Comparison of ENCODE assay signal across 17 cellular contexts in the genomic region with DNA sequence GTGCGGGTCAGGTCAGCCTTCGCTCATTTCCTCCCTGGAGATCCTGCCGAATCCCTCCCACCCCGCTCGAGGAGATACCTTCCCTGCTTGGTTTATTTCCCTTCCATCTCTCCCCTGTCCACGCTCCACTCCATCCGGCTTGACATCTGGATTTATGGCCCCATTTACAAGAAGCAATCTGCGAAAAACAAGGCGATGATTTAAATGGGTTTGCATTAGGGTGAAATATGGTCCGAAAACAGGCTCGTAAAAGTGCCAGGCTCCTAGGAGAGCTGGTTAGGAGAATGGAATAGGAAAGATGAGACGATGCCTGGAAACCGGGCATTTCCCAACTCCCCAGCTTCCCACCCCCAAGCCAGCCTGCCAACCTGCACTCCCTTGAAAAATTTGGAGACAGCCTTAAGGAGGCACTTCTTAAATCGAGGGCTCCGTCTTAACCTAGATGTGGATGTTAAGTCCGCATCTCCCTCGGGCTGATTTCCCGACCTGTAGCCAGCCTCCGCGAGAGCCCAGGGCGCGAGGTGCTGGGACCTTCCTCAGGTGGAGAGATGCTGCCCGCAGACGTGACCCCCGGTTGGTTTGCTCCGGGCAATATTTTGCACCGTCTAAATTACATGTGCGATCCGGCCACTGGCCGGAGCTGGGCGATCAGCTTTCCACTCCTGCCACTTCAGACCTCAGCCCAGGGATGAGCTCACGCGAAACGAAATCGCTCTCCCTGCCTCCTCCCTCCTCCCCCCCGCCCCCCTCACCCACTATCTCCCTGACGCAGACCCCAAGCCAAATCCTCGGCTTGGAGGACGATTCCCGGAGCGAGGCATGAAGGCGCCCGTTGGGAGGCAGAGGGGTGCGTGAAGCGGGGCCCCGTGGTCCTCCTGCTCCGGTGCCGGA. TPM values are rescaled to one million over a fixed set of nuclear protein-coding genes. Genes with fewer than 3 reads are reported as not detected.
A peak's percentile ranks its signal among the peaks of the same experiment; 100 is the strongest.
DNase-seq lines count a peak whose midpoint lies in the region; ATAC-seq and TF ChIP-seq lines count a peak whose summit lies in the region.
"Had no signal": no experiment of that assay in that cellular context is flagged by ENCODE, and none has a peak within 500 bp of the region (broad histone marks: within the 10 kb centered on the region; RNA-seq: fewer than 3 reads in every experiment).

No MANE protein-coding gene starts in this region.

- CTCF ChIA-PET in HEK293T (lab: Yijun Ruan, JAX): no interaction called here
- CTCF ChIA-PET in CD4-positive, alpha-beta memory T cell (lab: Charles Lee; ENCODE audit: partially characterized antibody): no interaction called here

- H3K9me3 ChIP-seq in esophagus muscularis mucosa (no peaks in the 10 kb centered on the region), neural progenitor cell (ENCODE audit: low read depth) (no peaks in the 10 kb centered on the region)
- no peaks in the 10 kb centered on the region for H3K9me3 ChIP-seq in CD4-positive, alpha-beta memory T cell (ENCODE audit: control insufficient read depth in 1 of 2, low read length in 2 of 2)

- no peaks in the 10 kb centered on the region for H3K36me3 ChIP-seq in esophagus muscularis mucosa
- no peaks in the 10 kb centered on the region for H3K36me3 ChIP-seq in neural progenitor cell
- H3K36me3 ChIP-seq in CD4-positive, alpha-beta memory T cell (ENCODE audit: insufficient read depth, low read length): no peaks in the 10 kb centered on the region

- H3K27me3 Mint-ChIP-seq in neural progenitor cell (ENCODE audit: insufficient read depth, low read depth): peaks cover 53% of the 10 kb centered on the region
- H3K27me3 Mint-ChIP-seq in effector memory CD8-positive, alpha-beta T cell: peaks cover 0 to 20% of the 10 kb centered on the region in 2 donors
- peaks cover 13 to 15% of the 10 kb centered on the region in 2 donors for H3K27me3 Mint-ChIP-seq in CD4-positive, alpha-beta memory T cell

- peak overlapping the region; percentile 87 for H3K4me3 Mint-ChIP-seq in neural progenitor cell
- H3K4me3 Mint-ChIP-seq in effector memory CD8-positive, alpha-beta T cell: no peak overlapping the region
- no peak overlapping the region for H3K4me3 Mint-ChIP-seq in CD4-positive, alpha-beta memory T cell
- H3K4me3 Mint-ChIP-seq: activated CD4-positive, alpha-beta memory T cell treated with anti-CD3 and anti-CD28 coated beads, Interleukin-2, amount 10 ng/mL, durations not matched to agents 7 days and 5 days; natural killer cell treated with Interleukin-12 subunit alpha and Interleukin-12 subunit beta and Interleukin-15 and Interleukin-18, amount 100 ng/mL, for 72 hours had no signal

- TF ChIP-seq CTCF in esophagus muscularis mucosa (IDR thresholded peaks at IDR 0.05) (no peak), neural progenitor cell (IDR thresholded peaks at IDR 0.05) (no peak)

- H3K4me2 ChIP-seq in neural progenitor cell: peak overlapping the region; percentile 96

- POLR2A ChIA-PET in HEK293T (lab: Yijun Ruan, JAX): no interaction called here
- POLR2A ChIA-PET in CD4-positive, alpha-beta memory T cell (lab: Charles Lee; ENCODE audit: partially characterized antibody): no interaction called here

- no peak overlapping the region for H3K27ac Mint-ChIP-seq in neural progenitor cell
- H3K27ac Mint-ChIP-seq in effector memory CD8-positive, alpha-beta T cell: no peak overlapping the region
- H3K27ac Mint-ChIP-seq in CD4-positive, alpha-beta memory T cell: no peak overlapping the region
- H3K27ac Mint-ChIP-seq: activated CD4-positive, alpha-beta memory T cell treated with anti-CD3 and anti-CD28 coated beads, Interleukin-2, amount 10 ng/mL, durations not matched to agents 7 days and 5 days; natural killer cell treated with Interleukin-12 subunit alpha and Interleukin-12 subunit beta and Interleukin-15 and Interleukin-18, amount 100 ng/mL, for 72 hours had no signal

- intact Hi-C loops in esophagus muscularis mucosa (cut with DNase I): no loop called here
- intact Hi-C loops in CD4-positive, alpha-beta memory T cell (cut with micrococcal nuclease): no loop called here

- no peak for TF ChIP-seq EP300 in esophagus muscularis mucosa (IDR thresholded peaks at IDR 0.05)

- WGBS in esophagus muscularis mucosa: under 1% methylated on average over 29 of the region's 48 CpGs

- H3K79me2 ChIP-seq in neural progenitor cell (ENCODE audit: low read depth): no peaks in the 10 kb centered on the region

- peaks cover 7 to 26% (median 24%) of the 10 kb centered on the region in 4 donors for H3K4me1 ChIP-seq in esophagus muscularis mucosa
- peaks cover 14% of the 10 kb centered on the region for H3K4me1 ChIP-seq in neural progenitor cell
- no peaks in the 10 kb centered on the region for H3K4me1 ChIP-seq in CD4-positive, alpha-beta memory T cell (ENCODE audit: insufficient read depth, low read length)

- peaks cover 2% of the 10 kb centered on the region for H3K36me3 Mint-ChIP-seq in neural progenitor cell
- H3K36me3 Mint-ChIP-seq in effector memory CD8-positive, alpha-beta T cell (ENCODE audit: insufficient read depth): no peaks in the 10 kb centered on the region
- no peaks in the 10 kb centered on the region for H3K36me3 Mint-ChIP-seq in CD4-positive, alpha-beta memory T cell

- H3K4me1 Mint-ChIP-seq in neural progenitor cell: peaks cover 8% of the 10 kb centered on the region
- no peaks in the 10 kb centered on the region for H3K4me1 Mint-ChIP-seq in effector memory CD8-positive, alpha-beta T cell (ENCODE audit: low read depth in 2 of 2)
- peaks cover 0 to 4% (median 3%) of the 10 kb centered on the region in 4 donors for H3K4me1 Mint-ChIP-seq in CD4-positive, alpha-beta memory T cell
- H3K4me1 Mint-ChIP-seq: activated CD4-positive, alpha-beta memory T cell treated with anti-CD3 and anti-CD28 coated beads, Interleukin-2, amount 10 ng/mL, durations not matched to agents 7 days and 5 days had no signal

- in situ Hi-C loops in ACHN (cut with HindIII; ENCODE audit: low pct_ligation_motif_present, low pct_unique_long_range_greater_than_20kb, low sequenced_read_pairs): no loop called here

- H3K9me3 Mint-ChIP-seq in neural progenitor cell: no peaks in the 10 kb centered on the region
- H3K9me3 Mint-ChIP-seq in effector memory CD8-positive, alpha-beta T cell: peaks cover 7 to 26% of the 10 kb centered on the region in 2 donors
- H3K9me3 Mint-ChIP-seq in CD4-positive, alpha-beta memory T cell: peaks cover 0 to 10% (median 1%) of the 10 kb centered on the region in 8 donors

- no peak overlapping the region for H3K9ac ChIP-seq in neural progenitor cell

- ATAC-seq in effector memory CD8-positive, alpha-beta T cell (replicated peaks): no peak
- ATAC-seq: HepG2 had no signal

- DNase-seq in 8988T (peak; percentile 18), HEK293T (ENCODE audit: extremely low spot score) (no peak), esophagus muscularis mucosa (ENCODE audit: extremely low spot score) (no peak), neural progenitor cell (ENCODE audit: low spot score) (peak; percentile 40), ACHN (no peak)
- DNase-seq in activated CD4-positive, alpha-beta T cell treated with anti-CD3 and anti-CD28 coated beads for 1 hour: no peak
- no peak for DNase-seq in effector memory CD8-positive, alpha-beta T cell
- DNase-seq in CD4-positive, alpha-beta memory T cell: no peak
- DNase-seq: activated CD4-positive, alpha-beta memory T cell treated with anti-CD3 and anti-CD28 coated beads, Interleukin-2, amount 10 ng/mL, durations not matched to agents 7 days and 5 days; cerebellar nuclear complex; DND-41; HCEC 1CT; NCI-H1105; T-helper 9 cell had no signal

- peaks cover 8% of the 10 kb centered on the region for H3F3A ChIP-seq in neural progenitor cell (ENCODE audit: low read depth)

- H3K27ac ChIP-seq in esophagus muscularis mucosa (replicated peaks in 1 of 4) (no peak overlapping the region), neural progenitor cell (no peak overlapping the region)
- H3K27ac ChIP-seq in CD4-positive, alpha-beta memory T cell (ENCODE audit: low read depth, low read length): no peak overlapping the region

- H3K4me3 ChIP-seq in esophagus muscularis mucosa (peak overlapping the region; percentile 31 to 59 (median 48)), neural progenitor cell (peak overlapping the region; percentile 65)
- no peak overlapping the region for H3K4me3 ChIP-seq in CD4-positive, alpha-beta memory T cell (ENCODE audit: low read length in 2 of 2)

- no peak for TF ChIP-seq POLR2A in esophagus muscularis mucosa (IDR thresholded peaks at IDR 0.05; ENCODE audit: low read depth)

- H4K20me1 ChIP-seq in neural progenitor cell (ENCODE audit: low read depth): no peaks in the 10 kb centered on the region

- H3K27me3 ChIP-seq in esophagus muscularis mucosa (peaks cover 0 to 51% (median 23%) of the 10 kb centered on the region in 4 donors), neural progenitor cell (peaks cover 96% of the 10 kb centered on the region)
- H3K27me3 ChIP-seq in CD4-positive, alpha-beta memory T cell (ENCODE audit: insufficient read depth, low read length): no peaks in the 10 kb centered on the region

- peak overlapping the region; percentile 96 for H2AFZ ChIP-seq in neural progenitor cell (replicated peaks)

TF ChIP-seq in HEK293T, 16 proteins besides CTCF, POLR2A, EP300 and RAD21:
- no peak for TF ChIP-seq SUZ12 (IDR thresholded peaks at IDR 0.05)
- TF ChIP-seq, protein P1, sequence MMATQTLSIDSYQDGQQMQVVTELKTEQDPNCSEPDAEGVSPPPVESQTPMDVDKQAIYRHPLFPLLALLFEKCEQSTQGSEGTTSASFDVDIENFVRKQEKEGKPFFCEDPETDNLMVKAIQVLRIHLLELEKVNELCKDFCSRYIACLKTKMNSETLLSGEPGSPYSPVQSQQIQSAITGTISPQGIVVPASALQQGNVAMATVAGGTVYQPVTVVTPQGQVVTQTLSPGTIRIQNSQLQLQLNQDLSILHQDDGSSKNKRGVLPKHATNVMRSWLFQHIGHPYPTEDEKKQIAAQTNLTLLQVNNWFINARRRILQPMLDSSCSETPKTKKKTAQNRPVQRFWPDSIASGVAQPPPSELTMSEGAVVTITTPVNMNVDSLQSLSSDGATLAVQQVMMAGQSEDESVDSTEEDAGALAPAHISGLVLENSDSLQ (IDR thresholded peaks at IDR 0.05): 0 out of 2 replicates have a peak, but pooled peaks have one; percentile 9

RNA-seq across cellular contexts. Expression of a gene that starts 1.3 kb away (rescaled TPM):
- under 1 TPM in 1 of 4 donors, not detected in 3; 0.39 TPM for total RNA-seq in esophagus muscularis mucosa
- 0.80 and 0.93 TPM in 2 replicates for total RNA-seq in neural progenitor cell (ENCODE audit: low replicate concordance)
- total RNA-seq in CD4-positive, alpha-beta memory T cell: not detected
- not detected for polyA plus RNA-seq in CD4-positive, alpha-beta memory T cell
- total RNA-seq: activated CD4-positive, alpha-beta memory T cell treated with anti-CD3 and anti-CD28 coated beads, Interleukin-2, amount 10 ng/mL, durations not matched to agents 7 days and 5 days; HepG2; natural killer cell treated with Interleukin-12 subunit alpha and Interleukin-12 subunit beta and Interleukin-15 and Interleukin-18, amount 100 ng/mL, for 72 hours had no signal
- polyA plus RNA-seq: HepG2, keratinocyte had no signal

Comparison
In these comparisons a context has a peak if more than half of its experiments do, and no peak if none do; other contexts are left out.
1. DNase-seq: peak in 8988T (single experiment) and neural progenitor cell (single experiment); none in HEK293T (single experiment), esophagus muscularis mucosa (single experiment), ACHN (single experiment), activated CD4-positive, alpha-beta T cell treated with anti-CD3 and anti-CD28 coated beads for 1 hour (single experiment), effector memory CD8-positive, alpha-beta T cell (0 of 3) and CD4-positive, alpha-beta memory T cell (0 of 5).
2. H3K4me3 ChIP-seq: peak in esophagus muscularis mucosa (4 of 4) and neural progenitor cell (single experiment); none in CD4-positive, alpha-beta memory T cell (0 of 2).